17 cellular contexts compared by ENCODE assay signal in genomic region chr1:167922611-167923074, GRCh38. TPM values are rescaled to one million over a fixed set of nuclear protein-coding genes. Genes with fewer than 3 reads are reported as not detected.
DNase-seq lines count a peak whose midpoint lies in the region; ATAC-seq, FAIRE-seq and TF ChIP-seq lines count a peak whose summit lies in the region.
"Had no signal": no experiment of that assay in that cellular context is flagged by ENCODE, and none has a peak within 500 bp of the region (broad histone marks: within the 10 kb centered on the region; RNA-seq: fewer than 3 reads in every experiment).

No MANE protein-coding gene starts in this region.

- H3K9ac ChIP-seq in skeletal muscle tissue (ENCODE audit: low read depth in 1 of 3, low read length in 3 of 3) = peak overlapping the region in 1 of 3 donors; percentile 35
- H3K9ac ChIP-seq: BLaER1 treated with 17β-estradiol and CSF1 and Interleukin-3, amounts not matched to agents 10 nM and 100 nM had no signal

- peak overlapping the region; percentile 55 for H3K27ac ChIP-seq in skeletal muscle tissue (ENCODE audit: low read depth, low read length)
- H3K27ac ChIP-seq: BLaER1 treated with 17β-estradiol and CSF1 and Interleukin-3, amounts not matched to agents 10 nM and 100 nM; ovary; skin epidermis had no signal

- no peak for TF ChIP-seq POLR2A in GM12891 (IDR thresholded peaks at IDR 0.05; ENCODE audit: low read depth, low read length)

- no peak for ATAC-seq in esophagus mucosa
- ATAC-seq: T-cell had no signal

- FAIRE-seq in GM12891 (lab: Jason Lieb, UNC) = peak; percentile 41

- H3K4me3 ChIP-seq in foreskin fibroblast (ENCODE audit: low read depth in 1 of 2, low read length in 2 of 2) (no peak overlapping the region), skeletal muscle tissue (ENCODE audit: low read length in 3 of 3) (no peak overlapping the region)
- H3K4me3 ChIP-seq: BLaER1 treated with 17β-estradiol and CSF1 and Interleukin-3, amounts not matched to agents 10 nM and 100 nM; ovary; skin epidermis had no signal

- no peak for DNase-seq in GM12891 (ENCODE audit: insufficient read length, low spot score)
- peak; percentile 52 for DNase-seq in OCI-M1 (lab: John Stamatoyannopoulos, UW)
- peak; percentile 19 to 54 for DNase-seq in foreskin fibroblast
- no peak for DNase-seq in Kasumi-1 (lab: John Stamatoyannopoulos, UW)
- no peak for DNase-seq in NCI-H2227 treated with DMSO at 0.1 percent for 48 hours (lab: John Stamatoyannopoulos, UW)
- DNase-seq: activated naive CD4-positive, alpha-beta T cell treated with anti-CD3 and anti-CD28 coated beads for 36 hours; activated T-cell treated with anti-CD3 and anti-CD28 coated beads for 4 hours; endodermal cell; NCI-H187; ovary; stimulated activated CD8-positive, alpha-beta memory T cell treated with anti-CD3 and anti-CD28 coated beads, Interleukin-4, amount 100 ng/mL, for 48 hours; T-cell had no signal

- H3K36me3 ChIP-seq in skeletal muscle tissue (ENCODE audit: control insufficient read depth in 3 of 3, insufficient read depth in 3 of 3, low read length in 3 of 3) = peaks cover 3 to 7% (median 7%) of the 10 kb centered on the region in 3 donors
- H3K36me3 ChIP-seq: ovary had no signal

- H3K27me3 ChIP-seq in skeletal muscle tissue (ENCODE audit: control insufficient read depth in 3 of 3, insufficient read depth in 3 of 3, low read length in 3 of 3) = no peaks in the 10 kb centered on the region
- H3K27me3 ChIP-seq: BLaER1 treated with 17β-estradiol and CSF1 and Interleukin-3, amounts not matched to agents 10 nM and 100 nM; ovary had no signal

- no peaks in the 10 kb centered on the region for H3K9me3 ChIP-seq in skeletal muscle tissue (ENCODE audit: control insufficient read depth in 3 of 3, low read length in 3 of 3)
- H3K9me3 ChIP-seq: BLaER1 treated with 17β-estradiol and CSF1 and Interleukin-3, amounts not matched to agents 10 nM and 100 nM; ovary had no signal

- TF ChIP-seq CTCF in foreskin fibroblast (IDR thresholded peaks at IDR 0.05; ENCODE audit: low read depth, low read length) = no peak

- peaks cover 11 to 14% (median 12%) of the 10 kb centered on the region in 3 donors for H3K4me1 ChIP-seq in skeletal muscle tissue (ENCODE audit: control insufficient read depth in 3 of 3, insufficient read depth in 3 of 3, low read length in 3 of 3)

TF ChIP-seq in GM12891, 5 proteins besides CTCF, POLR2A, EP300 and RAD21:
- TF ChIP-seq POLR2AphosphoS5 (IDR thresholded peaks at IDR 0.05; ENCODE audit: low read depth, low read length) (no peak), SPI1 (IDR thresholded peaks at IDR 0.05; ENCODE audit: low read depth, low read length) (no peak), POU2F2 (IDR thresholded peaks at IDR 0.05; ENCODE audit: low read depth, low read length) (no peak), PAX5 (IDR thresholded peaks at IDR 0.05; ENCODE audit: insufficient read depth, low read length, severe bottlenecking) (no peak), TAF1 (IDR thresholded peaks at IDR 0.05; ENCODE audit: low read depth, low read length) (no peak)

RNA-seq across cellular contexts. Expression of gene ADCY10, which starts 8.7 kb away (rescaled TPM):
- polyA plus RNA-seq in GM12891 (2012; ENCODE audit: low read depth, missing spikeins) = 0.03 TPM
- total RNA-seq in skeletal muscle tissue = under 0.01 TPM
- total RNA-seq in esophagus mucosa = not detected
- total RNA-seq: HT1080 had no signal

RNA-seq across cellular contexts. Expression of gene DCAF6, which starts 13.8 kb away (rescaled TPM):
- polyA plus RNA-seq in GM12891 (2012; ENCODE audit: low read depth, missing spikeins) = 27.9 TPM
- total RNA-seq in skeletal muscle tissue (93.9 TPM), esophagus mucosa (32.4 TPM)

RNA-seq across cellular contexts. Expression of gene MPC2, which starts 14.2 kb away (rescaled TPM):
- polyA plus RNA-seq in GM12891 (2012; ENCODE audit: low read depth, missing spikeins) = 76.2 TPM
- total RNA-seq in skeletal muscle tissue = 38.1 TPM
- 53.9 TPM for total RNA-seq in esophagus mucosa

Comparison
In these comparisons a context has a peak if more than half of its experiments do, and no peak if none do; other contexts are left out.
1. DNase-seq: peak in OCI-M1 (single experiment) and foreskin fibroblast (2 of 2); none in GM12891 (single experiment), Kasumi-1 (0 of 2) and NCI-H2227 treated with DMSO at 0.1 percent for 48 hours (single experiment).